In genomic region chr2:144514731-144515424, GRCh38 we compare ENCODE assay signal across 8 cellular contexts. TPM values are rescaled to one million over a fixed set of nuclear protein-coding genes. Genes with fewer than 3 reads are reported as not detected.
DNase-seq lines count a peak whose midpoint lies in the region; ATAC-seq and TF ChIP-seq lines count a peak whose summit lies in the region.

No MANE protein-coding gene starts in this region.

- H3F3A ChIP-seq in neural progenitor cell (ENCODE audit: low read depth), result peaks cover 69% of the 10 kb centered on the region

- peaks cover 8% of the 10 kb centered on the region for H3K36me3 Mint-ChIP-seq in neural progenitor cell

- ATAC-seq in HG02970 (IDR thresholded peaks at IDR 0.05; ENCODE audit: low FRiP score, unreplicated experiment), result no peak
- no peak for ATAC-seq in GM19351 (IDR thresholded peaks at IDR 0.05; ENCODE audit: unreplicated experiment)
- ATAC-seq in GM21825 (IDR thresholded peaks at IDR 0.05; ENCODE audit: unreplicated experiment), result no peak

- H3K9ac ChIP-seq in OCI-LY3 (ENCODE audit: low read length) (peak overlapping the region; percentile 92), neural progenitor cell (peak overlapping the region; percentile 68)

- POLR2A ChIA-PET in AG04450 (lab: Yijun Ruan, JAX), result no interaction called here

- CTCF ChIA-PET in AG04450 (lab: Charles Lee), result interaction anchor here (0.7 kb wide), 1 partner anchor 91 kb away, joined by 3 read pairs; no protein-coding TSS in a partner anchor

- peak overlapping the region; percentile 93 for H3K4me3 Mint-ChIP-seq in neural progenitor cell

- no peaks in the 10 kb centered on the region; the same call in 1 of the 2 replicates for H3K9me3 ChIP-seq in AG04450 (ENCODE audit: control insufficient read depth, insufficient read depth, low read length)
- H3K9me3 ChIP-seq in OCI-LY3 (ENCODE audit: insufficient read depth, low read length), result no peaks in the 10 kb centered on the region
- H3K9me3 ChIP-seq in esophagus (ENCODE audit: control insufficient read depth in 2 of 2, insufficient read depth in 1 of 2, low read depth in 1 of 2, low read length in 1 of 2), result no peaks in the 10 kb centered on the region
- no peaks in the 10 kb centered on the region for H3K9me3 ChIP-seq in neural progenitor cell (ENCODE audit: low read depth)

- peaks cover 2% of the 10 kb centered on the region for H3K9me3 Mint-ChIP-seq in neural progenitor cell

- peaks cover 3% of the 10 kb centered on the region for H3K27me3 Mint-ChIP-seq in neural progenitor cell (ENCODE audit: insufficient read depth, low read depth)

- H4K20me1 ChIP-seq in OCI-LY3 (ENCODE audit: insufficient read depth, low read length) (peaks cover 18% of the 10 kb centered on the region; the same call in 1 of the 2 replicates), neural progenitor cell (ENCODE audit: low read depth) (peaks cover 52% of the 10 kb centered on the region)

- H3K27ac Mint-ChIP-seq in neural progenitor cell, result peak overlapping the region; percentile 99

- H3K27ac ChIP-seq in AG04450 (ENCODE audit: low read depth, low read length) (no peak overlapping the region), OCI-LY3 (ENCODE audit: low read length) (no peak overlapping the region), esophagus (ENCODE audit: low read depth in 2 of 2, low read length in 1 of 2) (peak overlapping the region; percentile 76 to 87), neural progenitor cell (peak overlapping the region; percentile 16)

- H3K36me3 ChIP-seq in OCI-LY3 (replicated peaks; ENCODE audit: low read depth, low read length) (peaks cover 6% of the 10 kb centered on the region), esophagus (ENCODE audit: control insufficient read depth in 2 of 2, insufficient read depth in 2 of 2, low read length in 1 of 2) (no peaks in the 10 kb centered on the region), neural progenitor cell (no peaks in the 10 kb centered on the region)

- peaks cover 57% of the 10 kb centered on the region for H3K4me1 Mint-ChIP-seq in neural progenitor cell

- H3K27me3 ChIP-seq in AG04450 (ENCODE audit: control insufficient read depth, insufficient read depth, low read length), result no peaks in the 10 kb centered on the region
- peaks cover 41% of the 10 kb centered on the region for H3K27me3 ChIP-seq in OCI-LY3 (ENCODE audit: low read depth, low read length)
- peaks cover 3 to 8% of the 10 kb centered on the region in 2 donors for H3K27me3 ChIP-seq in esophagus (ENCODE audit: control insufficient read depth in 1 of 2, insufficient read depth in 2 of 2, low read length in 2 of 2)
- H3K27me3 ChIP-seq in neural progenitor cell, result no peaks in the 10 kb centered on the region

- H3K79me2 ChIP-seq in OCI-LY3 (ENCODE audit: low read length) (peaks cover 59% of the 10 kb centered on the region), neural progenitor cell (ENCODE audit: low read depth) (peaks cover 100% of the 10 kb centered on the region)

- TF ChIP-seq CTCF in AG04450 (IDR thresholded peaks at IDR 0.05; ENCODE audit: low read depth, low read length) (no peak), OCI-LY3 (IDR thresholded peaks at IDR 0.05; ENCODE audit: low read depth, low read length) (no peak), neural progenitor cell (IDR thresholded peaks at IDR 0.05) (no peak)

- peak overlapping the region; percentile 82 for H3K4me3 ChIP-seq in AG04450 (ENCODE audit: low read depth, low read length)
- H3K4me3 ChIP-seq in OCI-LY3 (ENCODE audit: low read length), result peak overlapping the region; percentile 85
- peak overlapping the region; percentile 20 to 61 for H3K4me3 ChIP-seq in esophagus (ENCODE audit: low read depth in 1 of 2, low read length in 2 of 2)
- peak overlapping the region; percentile 75 for H3K4me3 ChIP-seq in neural progenitor cell

- DNase-seq in AG04450 (ENCODE audit: low read depth, low spot score) (no peak), neural progenitor cell (ENCODE audit: low spot score) (no peak)
- DNase-seq in stimulated activated CD4-positive, alpha-beta T cell treated with anti-CD3 and anti-CD28 coated beads, Interleukin-4, amount 100 ng/mL, for 4 hours, result no peak

- 28 to 59% methylated on average over 7 of the region's 7 CpGs for WGBS in esophagus, 2 donors

- H2AFZ ChIP-seq in OCI-LY3 (ENCODE audit: low read depth, low read length) (no peak overlapping the region), neural progenitor cell (replicated peaks) (no peak overlapping the region)

- H3K4me1 ChIP-seq in OCI-LY3 (ENCODE audit: low read length) (peaks cover 69% of the 10 kb centered on the region), esophagus (ENCODE audit: control insufficient read depth in 2 of 2, insufficient read depth in 2 of 2, low read length in 1 of 2) (peaks cover 0 to 3% of the 10 kb centered on the region in 2 donors), neural progenitor cell (peaks cover 55% of the 10 kb centered on the region)

- H3K4me2 ChIP-seq in OCI-LY3 (ENCODE audit: low read length) (peak overlapping the region; percentile 96), neural progenitor cell (peak overlapping the region; percentile 96)

RNA-seq across cellular contexts. Expression of gene ZEB2, which starts 5.0 kb away (rescaled TPM):
- 36.1 and 41.7 TPM in 2 replicates for polyA plus RNA-seq in AG04450 (2011; rRNA removed)
- 89.1 and 122 TPM in 2 replicates for polyA minus RNA-seq in AG04450 (2011; rRNA and poly(A)+ RNA removed)
- polyA plus RNA-seq in esophagus, result 1 to 10 TPM; 3.7 to 5.9 TPM
- 72.9 and 106 TPM in 2 replicates for total RNA-seq in neural progenitor cell (ENCODE audit: low replicate concordance)

Comparison
In these comparisons a context has a peak if more than half of its experiments do, and no peak if none do; other contexts are left out.
1. H3K27ac ChIP-seq: peak in esophagus (2 of 2) and neural progenitor cell (single experiment); none in AG04450 (single experiment) and OCI-LY3 (single experiment).
2. Peak in every context shown above with its lines, with median percentiles within 50 percentile points of each other: H3K4me3 ChIP-seq.